10 cellular contexts compared by ENCODE assay signal in genomic region chr9:137919649-137920101, GRCh38. TPM values are rescaled to one million over a fixed set of nuclear protein-coding genes. Genes with fewer than 3 reads are reported as not detected.
"Had no signal": no experiment of that assay in that cellular context is flagged by ENCODE, and none has a peak within 500 bp of the region (broad histone marks: within the 10 kb centered on the region; RNA-seq: fewer than 3 reads in every experiment).

No MANE protein-coding gene starts in this region.

- ATAC-seq: activated CD4-positive, alpha-beta T cell treated with anti-CD3 and anti-CD28 coated beads for 36 hours; activated CD8-positive, alpha-beta memory T cell treated with anti-CD3 and anti-CD28 coated beads, Interleukin-2, amount 10 ng/mL, durations not matched to agents 7 days and 5 days had no signal

- H3K27ac ChIP-seq: heart left ventricle, right atrium auricular region, transverse colon had no signal

- DNase-seq: activated CD4-positive, alpha-beta memory T cell treated with anti-CD3 and anti-CD28 coated beads, Interleukin-2, amount 10 ng/mL, durations not matched to agents 7 days and 5 days; activated CD4-positive, alpha-beta T cell treated with anti-CD3 and anti-CD28 coated beads for 36 hours; activated CD8-positive, alpha-beta memory T cell treated with anti-CD3 and anti-CD28 coated beads, Interleukin-2, amount 10 ng/mL, durations not matched to agents 7 days and 5 days; heart left ventricle; left ventricle myocardium superior; stimulated activated CD4-positive, alpha-beta T cell treated with anti-CD3 and anti-CD28 coated beads, Interleukin-2, amount 100 ng/mL, for 24 hours; transverse colon had no signal

RNA-seq across cellular contexts. Expression of gene CACNA1B, which starts 42.1 kb away (rescaled TPM):
- total RNA-seq: activated CD4-positive, alpha-beta memory T cell treated with anti-CD3 and anti-CD28 coated beads, Interleukin-2, amount 10 ng/mL, durations not matched to agents 7 days and 5 days; activated CD8-positive, alpha-beta memory T cell treated with anti-CD3 and anti-CD28 coated beads, Interleukin-2, amount 10 ng/mL, durations not matched to agents 7 days and 5 days; omental fat pad; T-helper 2 cell treated with Interferon-gamma antibody and Interleukin-4, amounts not matched to agents 100 ng/mL and 5 ng/mL, for 36 hours had no signal
